37 cellular contexts compared by ENCODE assay signal in the genomic region with DNA sequence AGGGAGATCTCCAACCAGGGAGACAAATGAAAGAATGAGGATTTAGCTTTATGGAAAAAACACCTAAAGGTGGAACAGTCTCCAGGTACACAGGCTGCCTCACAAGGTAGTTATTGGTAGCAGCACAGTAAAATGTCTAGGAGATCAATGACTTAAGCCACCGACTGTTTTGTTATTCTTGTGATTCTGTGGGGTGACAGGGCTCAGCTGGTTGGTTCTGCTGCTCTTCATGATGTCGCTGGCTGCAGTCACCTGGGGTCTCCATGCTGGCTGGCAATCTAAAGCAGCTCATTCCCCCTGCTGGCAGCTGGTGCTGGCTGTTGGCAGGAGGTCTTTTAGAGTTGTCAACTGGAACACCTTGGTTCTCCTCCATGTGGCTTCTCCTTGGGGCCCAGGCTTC.
"Had no signal": no experiment of that assay in that cellular context is flagged by ENCODE, and none has a peak within 500 bp of the region (broad histone marks: within the 10 kb centered on the region; RNA-seq: fewer than 3 reads in every experiment).

No MANE protein-coding gene starts in this region.

- H3K4me1 Mint-ChIP-seq: activated B cell treated with CpG ODN at 0.5 μM for 24 hours; activated CD4-positive, alpha-beta T cell treated with anti-CD3 and anti-CD28 coated beads, Interleukin-2, amount 10 ng/mL, durations not matched to agents 24 days and 14 days; activated naive CD8-positive, alpha-beta T cell treated with anti-CD3 and anti-CD28 coated beads, Interleukin-2, amount 10 ng/mL, durations not matched to agents 7 days and 5 days; activated T-helper 17 cell treated with anti-CD3 and anti-CD28 coated beads, Interleukin-2, amount 50 U/mL, for 72 hours; brain; central memory CD8-positive, alpha-beta T cell had no signal

- FAIRE-seq: TTC549 had no signal

- DNase-seq: activated B cell treated with CpG ODN at 0.5 μM for 24 hours; activated CD4-positive, alpha-beta memory T cell treated with anti-CD3 and anti-CD28 coated beads for 36 hours; activated CD4-positive, alpha-beta T cell treated with anti-CD3 and anti-CD28 coated beads for 4 hours; activated CD4-positive, alpha-beta T cell treated with anti-CD3 and anti-CD28 coated beads, Interleukin-2, amount 10 ng/mL, durations not matched to agents 24 days and 14 days; activated CD4-positive, alpha-beta T cell treated with anti-CD3 and anti-CD28 coated beads, Interleukin-2, amount 50 U/mL, for 1 hour; activated CD4-positive, alpha-beta T cell treated with anti-CD3 and anti-CD28 coated beads, Interleukin-2, amount 50 U/mL, for 4 hours; activated CD4-positive, CD25-positive, alpha-beta regulatory T cell treated with anti-CD3 and anti-CD28 coated beads, Interleukin-2, amount 50 U/mL, for 72 hours; activated CD8-positive, alpha-beta memory T cell treated with anti-CD3 and anti-CD28 coated beads, Interleukin-2, amount 50 U/mL, for 4 hours; activated CD8-positive, alpha-beta T cell treated with anti-CD3 and anti-CD28 coated beads for 36 hours; activated effector memory CD4-positive, alpha-beta T cell treated with anti-CD3 and anti-CD28 coated beads, Interleukin-2, amount 50 U/mL, for 16 hours; activated gamma-delta T cell treated with Interleukin-2 at 50 U/mL for 16 hours; activated naive CD4-positive, alpha-beta T cell; activated naive CD4-positive, alpha-beta T cell treated with anti-CD3 and anti-CD28 coated beads for 36 hours; activated naive CD4-positive, alpha-beta T cell treated with anti-CD3 and anti-CD28 coated beads, Interleukin-2, amount 50 U/mL, for 16 hours; activated naive CD8-positive, alpha-beta T cell treated with anti-CD3 and anti-CD28 coated beads, Interleukin-2, amount 10 ng/mL, durations not matched to agents 7 days and 5 days; activated naive CD8-positive, alpha-beta T cell treated with anti-CD3 and anti-CD28 coated beads, Interleukin-2, amount 50 U/mL, for 24 hours; activated T-cell treated with anti-CD3 and anti-CD28 coated beads for 4 hours; activated T-cell treated with anti-CD3 and anti-CD28 coated beads, Interleukin-2, amount 50 U/mL, for 1 hour; activated T-cell treated with anti-CD3 and anti-CD28 coated beads, Interleukin-2, amount 50 U/mL, for 4 hours; activated T-cell treated with anti-CD3 and anti-CD28 coated beads, Interleukin-2, amount 50 U/mL, for 72 hours; amygdala; anterior cingulate cortex; caudate nucleus; cerebellar nuclear complex; T-helper 2 cell; T-helper 9 cell had no signal

- H3K36me3 ChIP-seq: cardiac muscle cell had no signal

- H3K27me3 ChIP-seq: ascending aorta, cardiac muscle cell had no signal

- H3K36me3 Mint-ChIP-seq: activated CD4-positive, alpha-beta memory T cell treated with anti-CD3 and anti-CD28 coated beads for 36 hours; activated naive CD8-positive, alpha-beta T cell; activated naive CD8-positive, alpha-beta T cell treated with anti-CD3 and anti-CD28 coated beads, Interleukin-2, amount 10 ng/mL, durations not matched to agents 7 days and 5 days; brain had no signal

- ATAC-seq: activated CD8-positive, alpha-beta T cell treated with anti-CD3 and anti-CD28 coated beads for 36 hours; activated naive CD8-positive, alpha-beta T cell treated with anti-CD3 and anti-CD28 coated beads, Interleukin-2, amount 50 U/mL, for 24 hours; activated T-cell treated with anti-CD3 and anti-CD28 coated beads, Interleukin-2, amount 50 U/mL, for 4 hours; activated T-cell treated with anti-CD3 and anti-CD28 coated beads, Interleukin-2, amount 50 U/mL, for 72 hours; activated T-helper 17 cell treated with anti-CD3 and anti-CD28 coated beads, Interleukin-2, amount 50 U/mL, for 72 hours had no signal

- H3K4me3 ChIP-seq: ascending aorta, cardiac muscle cell had no signal

- H3K27ac ChIP-seq: ascending aorta, cardiac muscle cell, VCaP had no signal

- H3K27ac Mint-ChIP-seq: activated B cell treated with CpG ODN at 0.5 μM for 24 hours; activated CD4-positive, alpha-beta memory T cell treated with anti-CD3 and anti-CD28 coated beads for 36 hours; activated CD4-positive, alpha-beta T cell treated with anti-CD3 and anti-CD28 coated beads, Interleukin-2, amount 10 ng/mL, durations not matched to agents 24 days and 14 days; activated CD8-positive, alpha-beta T cell treated with anti-CD3 and anti-CD28 coated beads for 36 hours; activated naive CD4-positive, alpha-beta T cell treated with anti-CD3 and anti-CD28 coated beads for 36 hours; activated naive CD8-positive, alpha-beta T cell; activated naive CD8-positive, alpha-beta T cell treated with anti-CD3 and anti-CD28 coated beads, Interleukin-2, amount 10 ng/mL, durations not matched to agents 7 days and 5 days; activated naive CD8-positive, alpha-beta T cell treated with anti-CD3 and anti-CD28 coated beads, Interleukin-2, amount 50 U/mL, for 24 hours; activated T-cell treated with anti-CD3 and anti-CD28 coated beads, Interleukin-2, amount 50 U/mL, for 72 hours; activated T-helper 1 cell treated with anti-CD3 and anti-CD28 coated beads, Interleukin-12 subunit alpha, Interleukin-12 subunit beta, Interleukin-2, Interleukin-4 antibody, amounts not matched to agents 30 ng/mL and 10 ng/mL and 1 ng/mL, durations not matched to agents 14 hours and 24 hours and 36 hours; activated T-helper 17 cell treated with anti-CD3 and anti-CD28 coated beads, Interleukin-2, amount 50 U/mL, for 72 hours; brain; T-helper 1 cell treated with Interleukin-12 subunit alpha and Interleukin-12 subunit beta and Interleukin-4 antibody, amounts not matched to agents 30 μg/mL and 1 μg/mL, for 36 hours; T-helper 2 cell treated with Interferon-gamma antibody and Interleukin-4, amounts not matched to agents 5 μg/mL and 100 μg/mL, for 36 hours had no signal

- H3K9me3 Mint-ChIP-seq: activated naive CD8-positive, alpha-beta T cell treated with anti-CD3 and anti-CD28 coated beads, Interleukin-2, amount 50 U/mL, for 24 hours; activated T-helper 17 cell treated with anti-CD3 and anti-CD28 coated beads, Interleukin-2, amount 50 U/mL, for 72 hours had no signal

- H3K4me3 Mint-ChIP-seq: activated B cell treated with CpG ODN at 0.5 μM for 24 hours; activated CD4-positive, alpha-beta memory T cell treated with anti-CD3 and anti-CD28 coated beads for 36 hours; activated CD4-positive, alpha-beta T cell treated with anti-CD3 and anti-CD28 coated beads, Interleukin-2, amount 10 ng/mL, durations not matched to agents 24 days and 14 days; activated CD8-positive, alpha-beta T cell treated with anti-CD3 and anti-CD28 coated beads for 36 hours; activated naive CD4-positive, alpha-beta T cell treated with anti-CD3 and anti-CD28 coated beads for 36 hours; activated naive CD8-positive, alpha-beta T cell; activated naive CD8-positive, alpha-beta T cell treated with anti-CD3 and anti-CD28 coated beads, Interleukin-2, amount 10 ng/mL, durations not matched to agents 7 days and 5 days; activated naive CD8-positive, alpha-beta T cell treated with anti-CD3 and anti-CD28 coated beads, Interleukin-2, amount 50 U/mL, for 24 hours; activated T-cell treated with anti-CD3 and anti-CD28 coated beads, Interleukin-2, amount 50 U/mL, for 4 hours; activated T-cell treated with anti-CD3 and anti-CD28 coated beads, Interleukin-2, amount 50 U/mL, for 72 hours; activated T-helper 1 cell treated with anti-CD3 and anti-CD28 coated beads, Interleukin-12 subunit alpha, Interleukin-12 subunit beta, Interleukin-2, Interleukin-4 antibody, amounts not matched to agents 30 ng/mL and 10 ng/mL and 1 ng/mL, durations not matched to agents 14 hours and 24 hours and 36 hours; activated T-helper 17 cell treated with anti-CD3 and anti-CD28 coated beads, Interleukin-2, amount 50 U/mL, for 72 hours; brain; central memory CD8-positive, alpha-beta T cell; T-helper 1 cell treated with Interleukin-12 subunit alpha and Interleukin-12 subunit beta and Interleukin-4 antibody, amounts not matched to agents 30 μg/mL and 1 μg/mL, for 36 hours; T-helper 2 cell treated with Interferon-gamma antibody and Interleukin-4, amounts not matched to agents 5 μg/mL and 100 μg/mL, for 36 hours had no signal

- H3K27me3 Mint-ChIP-seq: activated B cell treated with CpG ODN at 0.5 μM for 24 hours; activated naive CD8-positive, alpha-beta T cell treated with anti-CD3 and anti-CD28 coated beads, Interleukin-2, amount 10 ng/mL, durations not matched to agents 7 days and 5 days had no signal
